14 cellular contexts compared by ENCODE assay signal in the genomic region with DNA sequence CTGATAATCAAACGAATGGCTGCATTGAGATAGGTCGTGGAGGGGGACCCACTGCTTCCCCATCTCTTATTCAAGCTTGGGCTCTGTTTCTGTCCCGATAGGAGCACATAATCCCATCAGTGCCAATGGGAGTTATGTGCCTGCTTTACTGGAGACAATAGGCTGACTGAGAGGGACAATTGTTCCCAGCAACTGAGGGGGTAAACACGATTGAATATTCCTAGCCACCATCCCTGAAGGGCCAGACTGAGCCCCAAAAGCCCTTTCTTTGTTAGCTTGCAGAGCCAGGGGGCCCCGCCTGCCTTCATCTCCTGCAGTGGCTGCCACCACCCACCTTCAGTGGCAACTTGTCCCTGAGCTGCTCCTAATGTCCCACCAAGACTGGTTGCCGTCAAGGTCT.
DNase-seq lines count a peak whose midpoint lies in the region; ATAC-seq lines count a peak whose summit lies in the region.
"Had no signal": no experiment of that assay in that cellular context is flagged by ENCODE, and none has a peak within 500 bp of the region (broad histone marks: within the 10 kb centered on the region; RNA-seq: fewer than 3 reads in every experiment).

No MANE protein-coding gene starts in this region.

- no peak for ATAC-seq in HG03460 (IDR thresholded peaks at IDR 0.05; ENCODE audit: unreplicated experiment)
- ATAC-seq: GM12878 had no signal

- peak; percentile 56 for DNase-seq in ecto neural progenitor cell (ENCODE audit: low spot score)
- DNase-seq in medulla oblongata (ENCODE audit: extremely low spot score): peak; percentile 48
- peak; percentile 83 for DNase-seq in pons (ENCODE audit: low spot score)
- no peak for DNase-seq in germinal center (ENCODE audit: low spot score)
- DNase-seq in activated effector memory CD4-positive, alpha-beta T cell treated with anti-CD3 and anti-CD28 coated beads, Interleukin-2, amount 50 U/mL, for 16 hours: no peak
- DNase-seq in COLO829 (ENCODE audit: low spot score): no peak
- DNase-seq: ACHN; CD4-positive, alpha-beta T cell; DMS79; GOT3; H9 had no signal

- H3K27ac ChIP-seq in angular gyrus (ENCODE audit: low read depth, low read length): peak overlapping the region; percentile 63

Comparison
In these comparisons a context has a peak if more than half of its experiments do, and no peak if none do; other contexts are left out.
1. DNase-seq: peak in ecto neural progenitor cell (single experiment), medulla oblongata (single experiment) and pons (single experiment); none in germinal center (single experiment), activated effector memory CD4-positive, alpha-beta T cell treated with anti-CD3 and anti-CD28 coated beads, Interleukin-2, amount 50 U/mL, for 16 hours (single experiment) and COLO829 (single experiment).